ENCODE assay signal across 1 cellular context in the genomic region with DNA sequence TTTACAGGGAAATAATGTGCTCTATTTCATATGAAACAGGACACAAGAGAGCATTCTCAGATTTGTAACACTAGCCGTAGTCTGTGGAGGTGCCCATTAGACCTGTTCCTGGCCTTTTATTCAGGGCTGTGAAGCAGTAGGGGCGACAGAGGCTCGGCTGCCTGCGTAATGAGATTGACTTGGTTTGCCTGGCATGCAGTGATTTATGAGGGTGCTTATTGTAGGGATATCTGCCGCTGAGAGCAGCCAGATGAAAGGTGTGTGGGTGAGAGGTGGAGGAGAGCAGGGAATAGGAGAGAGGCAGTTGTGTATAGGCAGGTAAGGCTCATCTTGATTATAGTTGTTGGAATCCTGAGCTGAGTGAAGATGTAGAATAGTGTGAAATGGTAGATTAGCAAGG.
TF ChIP-seq lines count a peak whose summit lies in the region.

No MANE protein-coding gene starts in this region.

TF ChIP-seq in GM23338, 12 proteins besides CTCF, POLR2A, EP300 and RAD21 (continued from another document):
- TF ChIP-seq, protein P1, sequence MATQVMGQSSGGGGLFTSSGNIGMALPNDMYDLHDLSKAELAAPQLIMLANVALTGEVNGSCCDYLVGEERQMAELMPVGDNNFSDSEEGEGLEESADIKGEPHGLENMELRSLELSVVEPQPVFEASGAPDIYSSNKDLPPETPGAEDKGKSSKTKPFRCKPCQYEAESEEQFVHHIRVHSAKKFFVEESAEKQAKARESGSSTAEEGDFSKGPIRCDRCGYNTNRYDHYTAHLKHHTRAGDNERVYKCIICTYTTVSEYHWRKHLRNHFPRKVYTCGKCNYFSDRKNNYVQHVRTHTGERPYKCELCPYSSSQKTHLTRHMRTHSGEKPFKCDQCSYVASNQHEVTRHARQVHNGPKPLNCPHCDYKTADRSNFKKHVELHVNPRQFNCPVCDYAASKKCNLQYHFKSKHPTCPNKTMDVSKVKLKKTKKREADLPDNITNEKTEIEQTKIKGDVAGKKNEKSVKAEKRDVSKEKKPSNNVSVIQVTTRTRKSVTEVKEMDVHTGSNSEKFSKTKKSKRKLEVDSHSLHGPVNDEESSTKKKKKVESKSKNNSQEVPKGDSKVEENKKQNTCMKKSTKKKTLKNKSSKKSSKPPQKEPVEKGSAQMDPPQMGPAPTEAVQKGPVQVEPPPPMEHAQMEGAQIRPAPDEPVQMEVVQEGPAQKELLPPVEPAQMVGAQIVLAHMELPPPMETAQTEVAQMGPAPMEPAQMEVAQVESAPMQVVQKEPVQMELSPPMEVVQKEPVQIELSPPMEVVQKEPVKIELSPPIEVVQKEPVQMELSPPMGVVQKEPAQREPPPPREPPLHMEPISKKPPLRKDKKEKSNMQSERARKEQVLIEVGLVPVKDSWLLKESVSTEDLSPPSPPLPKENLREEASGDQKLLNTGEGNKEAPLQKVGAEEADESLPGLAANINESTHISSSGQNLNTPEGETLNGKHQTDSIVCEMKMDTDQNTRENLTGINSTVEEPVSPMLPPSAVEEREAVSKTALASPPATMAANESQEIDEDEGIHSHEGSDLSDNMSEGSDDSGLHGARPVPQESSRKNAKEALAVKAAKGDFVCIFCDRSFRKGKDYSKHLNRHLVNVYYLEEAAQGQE (IDR thresholded peaks at IDR 0.05; ENCODE audit: unreplicated experiment) = no peak
- TF ChIP-seq CREB1 (CRISPR knock-in tag; IDR thresholded peaks at IDR 0.05; ENCODE audit: low read depth) = no peak
- TF ChIP-seq, protein P2, sequence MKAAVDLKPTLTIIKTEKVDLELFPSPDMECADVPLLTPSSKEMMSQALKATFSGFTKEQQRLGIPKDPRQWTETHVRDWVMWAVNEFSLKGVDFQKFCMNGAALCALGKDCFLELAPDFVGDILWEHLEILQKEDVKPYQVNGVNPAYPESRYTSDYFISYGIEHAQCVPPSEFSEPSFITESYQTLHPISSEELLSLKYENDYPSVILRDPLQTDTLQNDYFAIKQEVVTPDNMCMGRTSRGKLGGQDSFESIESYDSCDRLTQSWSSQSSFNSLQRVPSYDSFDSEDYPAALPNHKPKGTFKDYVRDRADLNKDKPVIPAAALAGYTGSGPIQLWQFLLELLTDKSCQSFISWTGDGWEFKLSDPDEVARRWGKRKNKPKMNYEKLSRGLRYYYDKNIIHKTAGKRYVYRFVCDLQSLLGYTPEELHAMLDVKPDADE (IDR thresholded peaks at IDR 0.05) = no peak
- no peak for TF ChIP-seq ZNF114 (CRISPR knock-in tag; IDR thresholded peaks at IDR 0.05)
- TF ChIP-seq POLR2AphosphoS5 (IDR thresholded peaks at IDR 0.05; ENCODE audit: low read depth) = no peak
- no peak for TF ChIP-seq JUNB (IDR thresholded peaks at IDR 0.05; ENCODE audit: unreplicated experiment)
- TF ChIP-seq EZH2 (IDR thresholded peaks at IDR 0.05; ENCODE audit: low read depth, unreplicated experiment) = no peak
TF ChIP-seq in GM23338: peak in this region for 0.
